In genomic region chr22:44412136-44412731, GRCh38 we compare ENCODE assay signal across 13 cellular contexts.
"Had no signal": no experiment of that assay in that cellular context is flagged by ENCODE, and none has a peak within 500 bp of the region (broad histone marks: within the 10 kb centered on the region; RNA-seq: fewer than 3 reads in every experiment).

No MANE protein-coding gene starts in this region.

- H3K27ac ChIP-seq: brain microvascular endothelial cell, dorsolateral prefrontal cortex, esophagus squamous epithelium had no signal

- DNase-seq: activated CD4-positive, alpha-beta T cell treated with anti-CD3 and anti-CD28 coated beads, Interleukin-2, amount 10 ng/mL, durations not matched to agents 24 days and 14 days; activated gamma-delta T cell; activated T-cell treated with anti-CD3 and anti-CD28 coated beads, Interleukin-2, amount 50 U/mL, for 24 hours; amygdala; brain microvascular endothelial cell; esophagus squamous epithelium; foreskin fibroblast; right cardiac atrium; stimulated activated CD4-positive, alpha-beta T cell treated with anti-CD3 and anti-CD28 coated beads, Interleukin-1b, Interleukin-23, amount 100 ng/mL, for 48 hours; substantia nigra; T-helper 1 cell; trophoblast cell had no signal

- H3K4me3 ChIP-seq: dorsolateral prefrontal cortex, esophagus squamous epithelium had no signal

- H3K9me3 ChIP-seq: esophagus squamous epithelium had no signal

- H3K36me3 ChIP-seq: brain microvascular endothelial cell, esophagus squamous epithelium had no signal
